In the genomic region with DNA sequence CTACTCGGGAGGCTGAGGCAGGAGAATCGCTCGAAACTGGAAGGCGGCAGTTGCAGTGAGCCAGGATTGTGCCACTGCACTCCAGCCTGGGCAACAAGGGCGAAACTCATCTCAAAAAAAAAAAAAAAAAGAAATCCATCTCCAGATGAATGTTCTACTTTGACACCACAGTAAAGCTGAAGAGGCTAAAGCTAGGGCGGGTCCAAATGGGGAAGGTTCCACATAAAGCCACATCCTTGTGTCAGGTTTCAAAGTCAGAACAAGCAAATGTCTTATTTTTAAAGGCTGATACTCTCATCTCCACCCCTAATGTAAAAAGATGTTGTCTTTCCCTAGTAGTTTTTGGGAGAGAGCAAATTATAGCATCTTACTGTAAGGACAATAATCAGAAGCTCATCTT, we compare ENCODE assay signal across 26 cellular contexts.
"Had no signal": no experiment of that assay in that cellular context is flagged by ENCODE, and none has a peak within 500 bp of the region (broad histone marks: within the 10 kb centered on the region; RNA-seq: fewer than 3 reads in every experiment).

No MANE protein-coding gene starts in this region.

- H3K4me3 ChIP-seq: adrenal gland, body of pancreas, colonic mucosa, esophagus squamous epithelium had no signal

- H3K27me3 Mint-ChIP-seq: activated B cell treated with CpG ODN at 0.5 μM for 24 hours; activated CD8-positive, alpha-beta T cell treated with anti-CD3 and anti-CD28 coated beads for 36 hours; activated naive CD4-positive, alpha-beta T cell treated with anti-CD3 and anti-CD28 coated beads, Interleukin-2, amount 50 U/mL, for 24 hours; activated naive CD8-positive, alpha-beta T cell treated with anti-CD3 and anti-CD28 coated beads for 36 hours; activated naive CD8-positive, alpha-beta T cell treated with anti-CD3 and anti-CD28 coated beads, Interleukin-2, amount 50 U/mL, for 24 hours; activated T-helper 17 cell treated with anti-CD3 and anti-CD28 coated beads, Interleukin-2, amount 50 U/mL, for 72 hours had no signal

- H3K36me3 ChIP-seq: adrenal gland, colonic mucosa, WERI-Rb-1 had no signal

- ATAC-seq: activated CD4-positive, CD25-positive, alpha-beta regulatory T cell treated with anti-CD3 and anti-CD28 coated beads, Interleukin-2, amount 50 U/mL, for 24 hours; activated CD8-positive, alpha-beta T cell treated with anti-CD3 and anti-CD28 coated beads for 36 hours; activated naive CD8-positive, alpha-beta T cell treated with anti-CD3 and anti-CD28 coated beads, Interleukin-2, amount 50 U/mL, for 24 hours; activated T-cell treated with anti-CD3 and anti-CD28 coated beads, Interleukin-2, amount 50 U/mL, for 4 hours; activated T-helper 17 cell treated with anti-CD3 and anti-CD28 coated beads, Interleukin-2, amount 50 U/mL, for 72 hours; body of pancreas; SK-N-SH treated with all-trans-retinoic acid at 6 μM for 48 hours had no signal

- H3K27ac Mint-ChIP-seq: activated B cell treated with CpG ODN at 0.5 μM for 24 hours; activated CD8-positive, alpha-beta T cell treated with anti-CD3 and anti-CD28 coated beads for 36 hours; activated naive CD4-positive, alpha-beta T cell treated with anti-CD3 and anti-CD28 coated beads, Interleukin-2, amount 50 U/mL, for 24 hours; activated naive CD8-positive, alpha-beta T cell treated with anti-CD3 and anti-CD28 coated beads for 36 hours; activated naive CD8-positive, alpha-beta T cell treated with anti-CD3 and anti-CD28 coated beads, Interleukin-2, amount 50 U/mL, for 24 hours; activated T-helper 17 cell treated with anti-CD3 and anti-CD28 coated beads, Interleukin-2, amount 50 U/mL, for 72 hours had no signal

- H3K27me3 ChIP-seq: adrenal gland, body of pancreas, colonic mucosa, esophagus squamous epithelium had no signal

- DNase-seq: activated B cell treated with CpG ODN at 0.5 μM for 24 hours; activated CD8-positive, alpha-beta memory T cell treated with anti-CD3 and anti-CD28 coated beads for 24 hours; activated CD8-positive, alpha-beta T cell treated with anti-CD3 and anti-CD28 coated beads for 36 hours; activated effector memory CD4-positive, alpha-beta T cell treated with Interleukin-2 at 50 U/mL for 16 hours; activated gamma-delta T cell treated with Interleukin-2 at 50 U/mL for 16 hours; activated naive CD4-positive, alpha-beta T cell treated with Interleukin-2 at 50 U/mL for 16 hours; activated naive CD8-positive, alpha-beta T cell treated with anti-CD3 and anti-CD28 coated beads for 36 hours; activated naive CD8-positive, alpha-beta T cell treated with anti-CD3 and anti-CD28 coated beads, Interleukin-2, amount 50 U/mL, for 24 hours; activated T-cell treated with anti-CD3 and anti-CD28 coated beads, Interleukin-2, amount 50 U/mL, for 4 hours; adrenal gland; amygdala; aorta; body of pancreas; caudate nucleus; cerebellar nuclear complex; colonic mucosa; effector CD8-positive, alpha-beta T cell; esophagus squamous epithelium; head of caudate nucleus; T1000; WERI-Rb-1 had no signal

- H3K9me3 Mint-ChIP-seq: activated B cell treated with CpG ODN at 0.5 μM for 24 hours; activated CD8-positive, alpha-beta T cell treated with anti-CD3 and anti-CD28 coated beads for 36 hours; activated naive CD4-positive, alpha-beta T cell treated with anti-CD3 and anti-CD28 coated beads, Interleukin-2, amount 50 U/mL, for 24 hours; activated naive CD8-positive, alpha-beta T cell treated with anti-CD3 and anti-CD28 coated beads for 36 hours; activated naive CD8-positive, alpha-beta T cell treated with anti-CD3 and anti-CD28 coated beads, Interleukin-2, amount 50 U/mL, for 24 hours; activated T-cell treated with anti-CD3 and anti-CD28 coated beads, Interleukin-2, amount 50 U/mL, for 4 hours; activated T-helper 17 cell treated with anti-CD3 and anti-CD28 coated beads, Interleukin-2, amount 50 U/mL, for 72 hours had no signal

- H3K27ac ChIP-seq: adrenal gland, body of pancreas, colonic mucosa, epithelial cell of prostate, esophagus squamous epithelium, WERI-Rb-1 had no signal

- H3K4me3 Mint-ChIP-seq: activated B cell treated with CpG ODN at 0.5 μM for 24 hours; activated CD8-positive, alpha-beta T cell treated with anti-CD3 and anti-CD28 coated beads for 36 hours; activated naive CD4-positive, alpha-beta T cell treated with anti-CD3 and anti-CD28 coated beads, Interleukin-2, amount 50 U/mL, for 24 hours; activated naive CD8-positive, alpha-beta T cell treated with anti-CD3 and anti-CD28 coated beads for 36 hours; activated naive CD8-positive, alpha-beta T cell treated with anti-CD3 and anti-CD28 coated beads, Interleukin-2, amount 50 U/mL, for 24 hours; activated T-cell treated with anti-CD3 and anti-CD28 coated beads, Interleukin-2, amount 50 U/mL, for 4 hours; activated T-helper 17 cell treated with anti-CD3 and anti-CD28 coated beads, Interleukin-2, amount 50 U/mL, for 72 hours had no signal

- H3K9me3 ChIP-seq: adrenal gland, body of pancreas, colonic mucosa, esophagus squamous epithelium had no signal
